In genomic region chr2:216416571-216417307, GRCh38 we compare ENCODE assay signal across 1 cellular context.
A peak's percentile ranks its signal among the peaks of the same experiment; 100 is the strongest.
TF ChIP-seq lines count a peak whose summit lies in the region.

No MANE protein-coding gene starts in this region.

TF ChIP-seq in K562, 482 proteins besides CTCF, POLR2A, EP300 and RAD21 (continued from another document and continues in another):
- TF ChIP-seq MNT (conservative IDR thresholded peaks at IDR 0.05) (peak in 1 of 2 experiments; percentile 48; a peak in 2 of 4 replicates), CREM (IDR thresholded peaks at IDR 0.05; ENCODE audit: low read depth) (peak; percentile 63), RBM14 (IDR thresholded peaks at IDR 0.05; ENCODE audit: borderline replicate concordance, insufficient read depth, low read depth, low read length) (no peak), FUS (optimal IDR thresholded peaks at IDR 0.05; ENCODE audit: low read depth, low read length) (no peak), MYC (IDR thresholded peaks at IDR 0.05; ENCODE audit: low read depth, low read length) (no peak), MYC (CRISPR knock-in tag; IDR thresholded peaks at IDR 0.05; ENCODE audit: borderline replicate concordance, low read depth) (no peak), EZH2 (IDR thresholded peaks at IDR 0.05; ENCODE audit: borderline replicate concordance, low read depth, low read length) (no peak), ZNF551 (CRISPR knock-in tag; IDR thresholded peaks at IDR 0.05) (no peak), SAP30 (IDR thresholded peaks at IDR 0.05; ENCODE audit: borderline replicate concordance, insufficient read depth, low read depth, low read length, poor library complexity, severe bottlenecking) (no peak), SNIP1 (IDR thresholded peaks at IDR 0.05; ENCODE audit: low read depth) (no peak), CSDE1 (IDR thresholded peaks at IDR 0.05) (no peak), POLR2AphosphoS5 (IDR thresholded peaks at IDR 0.05; ENCODE audit: control insufficient read depth, insufficient read depth, low read depth, low read length) (peak; percentile 83), TEAD4 (IDR thresholded peaks at IDR 0.05; ENCODE audit: low read length) (peak; percentile 95), TEAD4 (CRISPR knock-in tag; IDR thresholded peaks at IDR 0.05; ENCODE audit: borderline replicate concordance) (no peak), CBX1 (IDR thresholded peaks at IDR 0.05; ENCODE audit: low read depth) (no peak), ZNF57 (CRISPR knock-in tag; IDR thresholded peaks at IDR 0.05) (no peak), SIN3B (IDR thresholded peaks at IDR 0.05; ENCODE audit: low read depth) (no peak), ZNF717 (CRISPR knock-in tag; IDR thresholded peaks at IDR 0.05) (no peak), CBX3 (IDR thresholded peaks at IDR 0.05; ENCODE audit: borderline replicate concordance in 1 of 2, low read length in 2 of 2) (no peak), FOXK2 (conservative IDR thresholded peaks at IDR 0.05 in 1 of 2, IDR thresholded peaks at IDR 0.05 in 1 of 2; ENCODE audit: low read depth in 2 of 2) (peak in 1 of 2 experiments; percentile 16; a peak in 1 of 4 replicates), ZNF780A (CRISPR knock-in tag; IDR thresholded peaks at IDR 0.05) (no peak), TEAD1 (CRISPR knock-in tag; IDR thresholded peaks at IDR 0.05) (no peak), NFIC (IDR thresholded peaks at IDR 0.05) (peak; percentile 79), HNRNPUL1 (IDR thresholded peaks at IDR 0.05; ENCODE audit: low read length) (no peak), ZKSCAN8 (CRISPR knock-in tag; IDR thresholded peaks at IDR 0.05) (no peak), JUND (IDR thresholded peaks at IDR 0.05; ENCODE audit: borderline replicate concordance, low read depth, low read length) (peak; percentile 89), JUND (tag; IDR thresholded peaks at IDR 0.05; ENCODE audit: borderline replicate concordance, low read depth, low read length) (peak; percentile 77; the same call in 2 of the 3 replicates), BRF1 (IDR thresholded peaks at IDR 0.05; ENCODE audit: borderline replicate concordance, extremely low read depth, insufficient read length) (no peak), USF1 (CRISPR knock-in tag; IDR thresholded peaks at IDR 0.05) (no peak), JUN (IDR thresholded peaks at IDR 0.05; ENCODE audit: borderline replicate concordance, low read depth, low read length) (peak; percentile 92), JUN (CRISPR knock-in tag; IDR thresholded peaks at IDR 0.05; ENCODE audit: borderline replicate concordance) (peak; percentile 98), REST (CRISPR knock-in tag; IDR thresholded peaks at IDR 0.05; ENCODE audit: low read depth) (no peak), PHB (CRISPR knock-in tag; IDR thresholded peaks at IDR 0.05) (no peak), RBM34 (IDR thresholded peaks at IDR 0.05; ENCODE audit: borderline replicate concordance, insufficient read depth, low read length) (no peak), SMC3 (conservative IDR thresholded peaks at IDR 0.05; ENCODE audit: insufficient read depth, low read depth, low read length) (no peak)
- TF ChIP-seq, protein P1, sequence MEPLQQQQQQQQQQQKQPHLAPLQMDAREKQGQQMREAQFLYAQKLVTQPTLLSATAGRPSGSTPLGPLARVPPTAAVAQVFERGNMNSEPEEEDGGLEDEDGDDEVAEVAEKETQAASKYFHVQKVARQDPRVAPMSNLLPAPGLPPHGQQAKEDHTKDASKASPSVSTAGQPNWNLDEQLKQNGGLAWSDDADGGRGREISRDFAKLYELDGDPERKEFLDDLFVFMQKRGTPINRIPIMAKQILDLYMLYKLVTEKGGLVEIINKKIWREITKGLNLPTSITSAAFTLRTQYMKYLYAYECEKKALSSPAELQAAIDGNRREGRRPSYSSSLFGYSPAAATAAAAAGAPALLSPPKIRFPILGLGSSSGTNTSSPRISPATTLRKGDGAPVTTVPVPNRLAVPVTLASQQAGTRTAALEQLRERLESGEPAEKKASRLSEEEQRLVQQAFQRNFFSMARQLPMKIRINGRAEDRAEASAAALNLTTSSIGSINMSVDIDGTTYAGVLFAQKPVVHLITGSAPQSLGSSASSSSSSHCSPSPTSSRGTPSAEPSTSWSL (CRISPR knock-in tag; IDR thresholded peaks at IDR 0.05; ENCODE audit: borderline replicate concordance): no peak
- TF ChIP-seq, protein P2, sequence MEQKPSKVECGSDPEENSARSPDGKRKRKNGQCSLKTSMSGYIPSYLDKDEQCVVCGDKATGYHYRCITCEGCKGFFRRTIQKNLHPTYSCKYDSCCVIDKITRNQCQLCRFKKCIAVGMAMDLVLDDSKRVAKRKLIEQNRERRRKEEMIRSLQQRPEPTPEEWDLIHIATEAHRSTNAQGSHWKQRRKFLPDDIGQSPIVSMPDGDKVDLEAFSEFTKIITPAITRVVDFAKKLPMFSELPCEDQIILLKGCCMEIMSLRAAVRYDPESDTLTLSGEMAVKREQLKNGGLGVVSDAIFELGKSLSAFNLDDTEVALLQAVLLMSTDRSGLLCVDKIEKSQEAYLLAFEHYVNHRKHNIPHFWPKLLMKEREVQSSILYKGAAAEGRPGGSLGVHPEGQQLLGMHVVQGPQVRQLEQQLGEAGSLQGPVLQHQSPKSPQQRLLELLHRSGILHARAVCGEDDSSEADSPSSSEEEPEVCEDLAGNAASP (IDR thresholded peaks at IDR 0.05): no peak
- TF ChIP-seq, protein P3, sequence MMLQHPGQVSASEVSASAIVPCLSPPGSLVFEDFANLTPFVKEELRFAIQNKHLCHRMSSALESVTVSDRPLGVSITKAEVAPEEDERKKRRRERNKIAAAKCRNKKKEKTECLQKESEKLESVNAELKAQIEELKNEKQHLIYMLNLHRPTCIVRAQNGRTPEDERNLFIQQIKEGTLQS (IDR thresholded peaks at IDR 0.05): peak; percentile 91
- TF ChIP-seq, protein P3 (CRISPR knock-in tag; conservative IDR thresholded peaks at IDR 0.05): no peak; the same call in 1 of the 2 replicates
- TF ChIP-seq, protein P4, sequence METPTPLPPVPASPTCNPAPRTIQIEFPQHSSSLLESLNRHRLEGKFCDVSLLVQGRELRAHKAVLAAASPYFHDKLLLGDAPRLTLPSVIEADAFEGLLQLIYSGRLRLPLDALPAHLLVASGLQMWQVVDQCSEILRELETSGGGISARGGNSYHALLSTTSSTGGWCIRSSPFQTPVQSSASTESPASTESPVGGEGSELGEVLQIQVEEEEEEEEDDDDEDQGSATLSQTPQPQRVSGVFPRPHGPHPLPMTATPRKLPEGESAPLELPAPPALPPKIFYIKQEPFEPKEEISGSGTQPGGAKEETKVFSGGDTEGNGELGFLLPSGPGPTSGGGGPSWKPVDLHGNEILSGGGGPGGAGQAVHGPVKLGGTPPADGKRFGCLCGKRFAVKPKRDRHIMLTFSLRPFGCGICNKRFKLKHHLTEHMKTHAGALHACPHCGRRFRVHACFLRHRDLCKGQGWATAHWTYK (CRISPR knock-in tag; IDR thresholded peaks at IDR 0.05): no peak
- TF ChIP-seq, protein P5, sequence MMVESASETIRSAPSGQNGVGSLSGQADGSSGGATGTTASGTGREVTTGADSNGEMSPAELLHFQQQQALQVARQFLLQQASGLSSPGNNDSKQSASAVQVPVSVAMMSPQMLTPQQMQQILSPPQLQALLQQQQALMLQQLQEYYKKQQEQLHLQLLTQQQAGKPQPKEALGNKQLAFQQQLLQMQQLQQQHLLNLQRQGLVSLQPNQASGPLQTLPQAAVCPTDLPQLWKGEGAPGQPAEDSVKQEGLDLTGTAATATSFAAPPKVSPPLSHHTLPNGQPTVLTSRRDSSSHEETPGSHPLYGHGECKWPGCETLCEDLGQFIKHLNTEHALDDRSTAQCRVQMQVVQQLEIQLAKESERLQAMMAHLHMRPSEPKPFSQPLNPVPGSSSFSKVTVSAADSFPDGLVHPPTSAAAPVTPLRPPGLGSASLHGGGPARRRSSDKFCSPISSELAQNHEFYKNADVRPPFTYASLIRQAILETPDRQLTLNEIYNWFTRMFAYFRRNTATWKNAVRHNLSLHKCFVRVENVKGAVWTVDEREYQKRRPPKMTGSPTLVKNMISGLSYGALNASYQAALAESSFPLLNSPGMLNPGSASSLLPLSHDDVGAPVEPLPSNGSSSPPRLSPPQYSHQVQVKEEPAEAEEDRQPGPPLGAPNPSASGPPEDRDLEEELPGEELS (CRISPR knock-in tag; IDR thresholded peaks at IDR 0.05; ENCODE audit: borderline replicate concordance): no peak
- TF ChIP-seq, protein P6, sequence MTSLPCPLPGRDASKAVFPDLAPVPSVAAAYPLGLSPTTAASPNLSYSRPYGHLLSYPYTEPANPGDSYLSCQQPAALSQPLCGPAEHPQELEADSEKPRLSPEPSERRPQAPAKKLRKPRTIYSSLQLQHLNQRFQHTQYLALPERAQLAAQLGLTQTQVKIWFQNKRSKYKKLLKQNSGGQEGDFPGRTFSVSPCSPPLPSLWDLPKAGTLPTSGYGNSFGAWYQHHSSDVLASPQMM (CRISPR knock-in tag; IDR thresholded peaks at IDR 0.05): no peak
- TF ChIP-seq, protein P7, sequence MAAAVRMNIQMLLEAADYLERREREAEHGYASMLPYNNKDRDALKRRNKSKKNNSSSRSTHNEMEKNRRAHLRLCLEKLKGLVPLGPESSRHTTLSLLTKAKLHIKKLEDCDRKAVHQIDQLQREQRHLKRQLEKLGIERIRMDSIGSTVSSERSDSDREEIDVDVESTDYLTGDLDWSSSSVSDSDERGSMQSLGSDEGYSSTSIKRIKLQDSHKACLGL (CRISPR knock-in tag; IDR thresholded peaks at IDR 0.05; ENCODE audit: borderline replicate concordance, poor library complexity, severe bottlenecking): no peak
- TF ChIP-seq, protein P8, sequence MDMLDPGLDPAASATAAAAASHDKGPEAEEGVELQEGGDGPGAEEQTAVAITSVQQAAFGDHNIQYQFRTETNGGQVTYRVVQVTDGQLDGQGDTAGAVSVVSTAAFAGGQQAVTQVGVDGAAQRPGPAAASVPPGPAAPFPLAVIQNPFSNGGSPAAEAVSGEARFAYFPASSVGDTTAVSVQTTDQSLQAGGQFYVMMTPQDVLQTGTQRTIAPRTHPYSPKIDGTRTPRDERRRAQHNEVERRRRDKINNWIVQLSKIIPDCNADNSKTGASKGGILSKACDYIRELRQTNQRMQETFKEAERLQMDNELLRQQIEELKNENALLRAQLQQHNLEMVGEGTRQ (CRISPR knock-in tag; IDR thresholded peaks at IDR 0.05): no peak
- TF ChIP-seq, protein P9, sequence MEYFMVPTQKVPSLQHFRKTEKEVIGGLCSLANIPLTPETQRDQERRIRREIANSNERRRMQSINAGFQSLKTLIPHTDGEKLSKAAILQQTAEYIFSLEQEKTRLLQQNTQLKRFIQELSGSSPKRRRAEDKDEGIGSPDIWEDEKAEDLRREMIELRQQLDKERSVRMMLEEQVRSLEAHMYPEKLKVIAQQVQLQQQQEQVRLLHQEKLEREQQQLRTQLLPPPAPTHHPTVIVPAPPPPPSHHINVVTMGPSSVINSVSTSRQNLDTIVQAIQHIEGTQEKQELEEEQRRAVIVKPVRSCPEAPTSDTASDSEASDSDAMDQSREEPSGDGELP (CRISPR knock-in tag; IDR thresholded peaks at IDR 0.05; ENCODE audit: borderline replicate concordance): no peak
- TF ChIP-seq, protein P10, sequence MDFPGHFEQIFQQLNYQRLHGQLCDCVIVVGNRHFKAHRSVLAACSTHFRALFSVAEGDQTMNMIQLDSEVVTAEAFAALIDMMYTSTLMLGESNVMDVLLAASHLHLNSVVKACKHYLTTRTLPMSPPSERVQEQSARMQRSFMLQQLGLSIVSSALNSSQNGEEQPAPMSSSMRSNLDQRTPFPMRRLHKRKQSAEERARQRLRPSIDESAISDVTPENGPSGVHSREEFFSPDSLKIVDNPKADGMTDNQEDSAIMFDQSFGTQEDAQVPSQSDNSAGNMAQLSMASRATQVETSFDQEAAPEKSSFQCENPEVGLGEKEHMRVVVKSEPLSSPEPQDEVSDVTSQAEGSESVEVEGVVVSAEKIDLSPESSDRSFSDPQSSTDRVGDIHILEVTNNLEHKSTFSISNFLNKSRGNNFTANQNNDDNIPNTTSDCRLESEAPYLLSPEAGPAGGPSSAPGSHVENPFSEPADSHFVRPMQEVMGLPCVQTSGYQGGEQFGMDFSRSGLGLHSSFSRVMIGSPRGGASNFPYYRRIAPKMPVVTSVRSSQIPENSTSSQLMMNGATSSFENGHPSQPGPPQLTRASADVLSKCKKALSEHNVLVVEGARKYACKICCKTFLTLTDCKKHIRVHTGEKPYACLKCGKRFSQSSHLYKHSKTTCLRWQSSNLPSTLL (IDR thresholded peaks at IDR 0.05): no peak
